In the genomic region with DNA sequence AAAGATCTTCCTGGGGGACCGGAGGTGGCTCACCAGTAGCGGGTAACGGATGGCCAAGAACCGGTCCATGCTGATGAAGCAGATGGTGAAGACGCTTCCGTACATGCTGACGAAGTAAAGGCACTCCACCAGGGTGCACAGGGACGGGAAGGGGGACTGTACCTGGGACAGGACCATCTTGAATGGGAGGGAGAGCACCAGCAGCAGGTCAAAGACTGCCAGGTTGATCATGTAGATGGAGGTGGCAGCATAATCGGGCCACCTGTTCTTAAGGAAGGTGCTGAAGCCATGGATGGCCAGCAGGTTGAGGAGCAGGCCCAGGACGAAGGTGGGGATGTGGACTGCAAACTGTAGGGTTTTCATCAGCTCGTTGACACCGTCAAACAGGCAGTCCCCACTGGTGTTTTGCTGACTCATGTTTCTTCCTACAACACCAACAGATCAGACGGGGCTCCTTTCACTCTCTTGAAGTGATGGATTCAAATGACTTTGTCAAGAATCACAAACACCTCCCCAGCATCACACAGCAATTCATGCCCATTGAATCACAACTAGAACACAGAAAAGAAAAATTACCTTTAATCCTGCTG, we compare ENCODE assay signal across 1 cellular context.
TF ChIP-seq lines count a peak whose summit lies in the region.

No MANE protein-coding gene starts in this region.

TF ChIP-seq in K562, 482 proteins besides CTCF, POLR2A, EP300 and RAD21:
- TF ChIP-seq HOXB6 (CRISPR knock-in tag; IDR thresholded peaks at IDR 0.05; ENCODE audit: borderline replicate concordance) (no peak), EHMT2 (IDR thresholded peaks at IDR 0.05) (peak; percentile 46; the same call in 1 of the 2 replicates), BRF1 (IDR thresholded peaks at IDR 0.05; ENCODE audit: borderline replicate concordance, extremely low read depth, insufficient read length) (no peak), MCM2 (IDR thresholded peaks at IDR 0.05; ENCODE audit: low read depth) (no peak), SMARCA4 (IDR thresholded peaks at IDR 0.05) (0 out of 2 replicates have a peak, but pooled peaks have one; percentile 18), DPF2 (IDR thresholded peaks at IDR 0.05) (0 out of 2 replicates have a peak, but pooled peaks have one; percentile 25), ZNF445 (CRISPR knock-in tag; IDR thresholded peaks at IDR 0.05; ENCODE audit: low read depth) (no peak), SUPT5H (IDR thresholded peaks at IDR 0.05) (no peak), BACH1 (tag; IDR thresholded peaks at IDR 0.05) (peak; percentile 91), ZNF696 (CRISPR knock-in tag; conservative IDR thresholded peaks at IDR 0.05) (no peak), NFE2L1 (tag; IDR thresholded peaks at IDR 0.05; ENCODE audit: borderline replicate concordance, low read depth) (peak; percentile 74), SAFB2 (IDR thresholded peaks at IDR 0.05; ENCODE audit: borderline replicate concordance, low read depth, low read length, severe bottlenecking) (no peak), MAFF (IDR thresholded peaks at IDR 0.05; ENCODE audit: low read length) (peak; percentile 96), SMARCA5 (IDR thresholded peaks at IDR 0.05) (no peak), ZNF707 (CRISPR knock-in tag; conservative IDR thresholded peaks at IDR 0.05) (no peak), ZNF347 (CRISPR knock-in tag; IDR thresholded peaks at IDR 0.05; ENCODE audit: low read depth) (no peak), MAFK (IDR thresholded peaks at IDR 0.05; ENCODE audit: low read length) (peak; percentile 97), RCOR1 (IDR thresholded peaks at IDR 0.05; ENCODE audit: borderline replicate concordance in 1 of 2, low read depth in 2 of 2, low read length in 2 of 2) (0 out of 4 replicates have a peak, but pooled peaks of 1 of the 2 experiments have one; percentile 14), ZNF551 (CRISPR knock-in tag; IDR thresholded peaks at IDR 0.05) (no peak), C11orf30 (IDR thresholded peaks at IDR 0.05; ENCODE audit: low read depth) (peak; percentile 98), ZNF316 (IDR thresholded peaks at IDR 0.05) (peak; percentile 99), NFE2 (IDR thresholded peaks at IDR 0.05; ENCODE audit: low read depth) (peak; percentile 92), ZNF785 (CRISPR knock-in tag; IDR thresholded peaks at IDR 0.05) (no peak), ZNF239 (CRISPR knock-in tag; IDR thresholded peaks at IDR 0.05) (no peak), KDM1A (IDR thresholded peaks at IDR 0.05) (no peak), MAFG (tag; conservative IDR thresholded peaks at IDR 0.05) (peak; percentile 97), FOXA3 (CRISPR knock-in tag; conservative IDR thresholded peaks at IDR 0.05 in 1 of 2, IDR thresholded peaks at IDR 0.05 in 1 of 2) (no peak)
- TF ChIP-seq, protein P1, sequence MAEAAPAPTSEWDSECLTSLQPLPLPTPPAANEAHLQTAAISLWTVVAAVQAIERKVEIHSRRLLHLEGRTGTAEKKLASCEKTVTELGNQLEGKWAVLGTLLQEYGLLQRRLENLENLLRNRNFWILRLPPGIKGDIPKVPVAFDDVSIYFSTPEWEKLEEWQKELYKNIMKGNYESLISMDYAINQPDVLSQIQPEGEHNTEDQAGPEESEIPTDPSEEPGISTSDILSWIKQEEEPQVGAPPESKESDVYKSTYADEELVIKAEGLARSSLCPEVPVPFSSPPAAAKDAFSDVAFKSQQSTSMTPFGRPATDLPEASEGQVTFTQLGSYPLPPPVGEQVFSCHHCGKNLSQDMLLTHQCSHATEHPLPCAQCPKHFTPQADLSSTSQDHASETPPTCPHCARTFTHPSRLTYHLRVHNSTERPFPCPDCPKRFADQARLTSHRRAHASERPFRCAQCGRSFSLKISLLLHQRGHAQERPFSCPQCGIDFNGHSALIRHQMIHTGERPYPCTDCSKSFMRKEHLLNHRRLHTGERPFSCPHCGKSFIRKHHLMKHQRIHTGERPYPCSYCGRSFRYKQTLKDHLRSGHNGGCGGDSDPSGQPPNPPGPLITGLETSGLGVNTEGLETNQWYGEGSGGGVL (CRISPR knock-in tag; IDR thresholded peaks at IDR 0.05): no peak
- TF ChIP-seq, protein P2, sequence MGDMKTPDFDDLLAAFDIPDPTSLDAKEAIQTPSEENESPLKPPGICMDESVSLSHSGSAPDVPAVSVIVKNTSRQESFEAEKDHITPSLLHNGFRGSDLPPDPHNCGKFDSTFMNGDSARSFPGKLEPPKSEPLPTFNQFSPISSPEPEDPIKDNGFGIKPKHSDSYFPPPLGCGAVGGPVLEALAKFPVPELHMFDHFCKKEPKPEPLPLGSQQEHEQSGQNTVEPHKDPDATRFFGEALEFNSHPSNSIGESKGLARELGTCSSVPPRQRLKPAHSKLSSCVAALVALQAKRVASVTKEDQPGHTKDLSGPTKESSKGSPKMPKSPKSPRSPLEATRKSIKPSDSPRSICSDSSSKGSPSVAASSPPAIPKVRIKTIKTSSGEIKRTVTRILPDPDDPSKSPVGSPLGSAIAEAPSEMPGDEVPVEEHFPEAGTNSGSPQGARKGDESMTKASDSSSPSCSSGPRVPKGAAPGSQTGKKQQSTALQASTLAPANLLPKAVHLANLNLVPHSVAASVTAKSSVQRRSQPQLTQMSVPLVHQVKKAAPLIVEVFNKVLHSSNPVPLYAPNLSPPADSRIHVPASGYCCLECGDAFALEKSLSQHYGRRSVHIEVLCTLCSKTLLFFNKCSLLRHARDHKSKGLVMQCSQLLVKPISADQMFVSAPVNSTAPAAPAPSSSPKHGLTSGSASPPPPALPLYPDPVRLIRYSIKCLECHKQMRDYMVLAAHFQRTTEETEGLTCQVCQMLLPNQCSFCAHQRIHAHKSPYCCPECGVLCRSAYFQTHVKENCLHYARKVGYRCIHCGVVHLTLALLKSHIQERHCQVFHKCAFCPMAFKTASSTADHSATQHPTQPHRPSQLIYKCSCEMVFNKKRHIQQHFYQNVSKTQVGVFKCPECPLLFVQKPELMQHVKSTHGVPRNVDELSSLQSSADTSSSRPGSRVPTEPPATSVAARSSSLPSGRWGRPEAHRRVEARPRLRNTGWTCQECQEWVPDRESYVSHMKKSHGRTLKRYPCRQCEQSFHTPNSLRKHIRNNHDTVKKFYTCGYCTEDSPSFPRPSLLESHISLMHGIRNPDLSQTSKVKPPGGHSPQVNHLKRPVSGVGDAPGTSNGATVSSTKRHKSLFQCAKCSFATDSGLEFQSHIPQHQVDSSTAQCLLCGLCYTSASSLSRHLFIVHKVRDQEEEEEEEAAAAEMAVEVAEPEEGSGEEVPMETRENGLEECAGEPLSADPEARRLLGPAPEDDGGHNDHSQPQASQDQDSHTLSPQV (IDR thresholded peaks at IDR 0.05): 0 out of 2 replicates have a peak, but pooled peaks have one; percentile 39
